In the genomic region with DNA sequence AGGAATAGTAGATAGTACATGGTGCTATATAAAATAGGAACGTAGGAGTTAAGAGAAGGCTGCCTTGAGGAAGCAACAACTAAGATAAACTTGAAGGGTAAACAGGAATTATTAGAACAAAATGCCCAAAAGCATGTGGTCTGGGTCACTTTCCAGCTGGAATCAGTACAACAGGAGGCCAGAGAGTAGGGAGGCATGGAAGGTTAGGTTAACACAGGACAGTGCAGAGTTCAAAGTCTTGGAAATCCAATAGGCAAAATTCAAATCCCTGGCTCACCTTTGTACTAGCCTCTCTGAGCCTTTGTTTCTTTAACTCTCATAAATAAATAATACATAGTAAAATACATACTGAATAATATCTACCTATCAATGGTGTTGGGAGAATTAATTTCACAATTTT, we compare ENCODE assay signal across 1 cellular context.
TF ChIP-seq lines count a peak whose summit lies in the region.

No MANE protein-coding gene starts in this region.

TF ChIP-seq in IMR-90, 13 proteins besides CTCF, POLR2A, EP300 and RAD21 (continued from another document):
- TF ChIP-seq MAZ (IDR thresholded peaks at IDR 0.05; ENCODE audit: borderline replicate concordance, low read depth, low read length) = no peak
